18 cellular contexts compared by ENCODE assay signal in the genomic region with DNA sequence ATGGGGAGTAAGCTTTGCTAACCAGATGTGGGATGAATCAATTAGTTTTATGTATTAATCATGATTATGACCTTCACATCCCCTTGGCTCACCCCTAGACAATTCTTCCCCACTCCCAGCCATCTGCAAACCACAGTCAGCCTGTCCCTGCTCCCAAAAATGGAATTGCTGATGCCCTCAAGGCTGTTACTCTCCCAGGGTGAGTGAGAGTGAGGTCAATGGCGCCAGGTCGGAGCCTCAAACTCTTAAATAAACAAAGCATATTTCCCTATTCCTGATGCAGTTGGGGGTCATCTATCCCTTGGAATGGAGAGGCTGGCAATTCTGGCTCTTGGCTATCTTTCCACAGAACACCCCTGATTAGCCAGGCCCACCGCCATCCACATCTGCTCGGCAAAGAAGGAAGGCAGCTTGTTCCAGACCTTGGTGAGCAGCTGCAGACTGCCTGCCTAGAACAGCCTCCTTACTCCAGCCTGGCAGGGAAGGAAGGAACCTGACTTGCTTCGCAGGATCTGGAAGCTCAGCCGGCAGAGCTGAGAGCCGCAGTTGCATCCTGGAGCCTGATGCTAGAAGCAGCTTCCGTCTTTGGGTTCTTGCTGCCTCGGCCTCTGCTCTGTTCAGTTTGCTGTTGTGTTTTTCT.
"Had no signal": no experiment of that assay in that cellular context is flagged by ENCODE, and none has a peak within 500 bp of the region (broad histone marks: within the 10 kb centered on the region; RNA-seq: fewer than 3 reads in every experiment).

No MANE protein-coding gene starts in this region.

- H3K4me3 ChIP-seq: heart left ventricle, lung, transverse colon had no signal

- H3K27ac ChIP-seq: brain microvascular endothelial cell, heart left ventricle, transverse colon had no signal

- H3K4me1 ChIP-seq: transverse colon had no signal

- ATAC-seq: heart left ventricle; left colon; naive thymus-derived CD8-positive, alpha-beta T cell; right cardiac atrium had no signal

- DNase-seq: activated CD4-positive, alpha-beta T cell treated with anti-CD3 and anti-CD28 coated beads for 1 hour; activated CD4-positive, alpha-beta T cell treated with anti-CD3 and anti-CD28 coated beads, Interleukin-2, amount 50 U/mL, for 4 hours; activated naive CD4-positive, alpha-beta T cell treated with Interleukin-2 at 50 U/mL for 16 hours; activated T-cell treated with anti-CD3 and anti-CD28 coated beads for 4 hours; anterior cingulate cortex; brain microvascular endothelial cell; effector CD8-positive, alpha-beta T cell; heart left ventricle; left colon; naive thymus-derived CD8-positive, alpha-beta T cell; nucleus accumbens; right cardiac atrium; small intestine; stimulated activated CD4-positive, alpha-beta T cell treated with anti-CD3 and anti-CD28 coated beads, Interleukin-4, amount 100 ng/mL, for 24 hours; stimulated activated naive CD4-positive, alpha-beta T cell; substantia nigra; transverse colon had no signal

- H3K36me3 ChIP-seq: brain microvascular endothelial cell, heart left ventricle, transverse colon had no signal

- H3K9me3 ChIP-seq: heart left ventricle, transverse colon had no signal

- H3K9me3 Mint-ChIP-seq: naive thymus-derived CD8-positive, alpha-beta T cell had no signal
